28 cellular contexts compared by ENCODE assay signal in genomic region chr12:23630524-23630923, GRCh38.
"Had no signal": no experiment of that assay in that cellular context is flagged by ENCODE, and none has a peak within 500 bp of the region (broad histone marks: within the 10 kb centered on the region; RNA-seq: fewer than 3 reads in every experiment).

No MANE protein-coding gene starts in this region.

- H3K27ac ChIP-seq: colonic mucosa, coronary artery, dorsolateral prefrontal cortex, epithelial cell of prostate, esophagus muscularis mucosa, esophagus squamous epithelium, foreskin keratinocyte, gastrocnemius medialis, gastroesophageal sphincter, heart left ventricle had no signal

- H3K27me3 Mint-ChIP-seq: dendritic cell treated with granulocyte-macrophage colony-stimulating factor and Interleukin-4, amounts not matched to agents 40 ng/mL and 50 ng/mL, for 4 days; effector memory CD8-positive, alpha-beta T cell had no signal

- H3K9me3 ChIP-seq: colonic mucosa, esophagus muscularis mucosa, esophagus squamous epithelium, gastrocnemius medialis, gastroesophageal sphincter, heart left ventricle had no signal

- H3K27ac Mint-ChIP-seq: dendritic cell treated with granulocyte-macrophage colony-stimulating factor and Interleukin-4, amounts not matched to agents 40 ng/mL and 50 ng/mL, for 4 days; effector memory CD8-positive, alpha-beta T cell; endodermal cell had no signal

- FAIRE-seq: colon, endometrium, endothelial cell of umbilical vein, frontal cortex had no signal

- H3K9me3 Mint-ChIP-seq: endodermal cell had no signal

- H3K36me3 ChIP-seq: colonic mucosa, esophagus muscularis mucosa, esophagus squamous epithelium, gastrocnemius medialis, gastroesophageal sphincter, heart left ventricle had no signal

- H3K27me3 ChIP-seq: colonic mucosa, dorsolateral prefrontal cortex, esophagus muscularis mucosa, esophagus squamous epithelium, foreskin keratinocyte, gastrocnemius medialis, gastroesophageal sphincter, heart left ventricle had no signal

- H3K4me1 ChIP-seq: colonic mucosa, esophagus muscularis mucosa, esophagus squamous epithelium, foreskin keratinocyte, gastrocnemius medialis, gastroesophageal sphincter, heart left ventricle had no signal

- ATAC-seq: effector memory CD8-positive, alpha-beta T cell; esophagus mucosa; foreskin keratinocyte; gastrocnemius medialis; gastroesophageal sphincter; heart left ventricle had no signal

- H3K4me3 ChIP-seq: colonic mucosa, coronary artery, dorsolateral prefrontal cortex, esophagus muscularis mucosa, esophagus squamous epithelium, gastrocnemius medialis, gastroesophageal sphincter, heart left ventricle had no signal

- H3K4me3 Mint-ChIP-seq: dendritic cell treated with granulocyte-macrophage colony-stimulating factor and Interleukin-4, amounts not matched to agents 40 ng/mL and 50 ng/mL, for 4 days; effector memory CD8-positive, alpha-beta T cell; endodermal cell had no signal

- DNase-seq: colonic mucosa; cortex of kidney; dermis blood vessel endothelial cell; dorsolateral prefrontal cortex; effector CD4-positive, alpha-beta T cell; effector CD8-positive, alpha-beta T cell; effector memory CD4-positive, alpha-beta T cell; effector memory CD8-positive, alpha-beta T cell; endodermal cell; erythroblast; esophagus squamous epithelium; foreskin fibroblast; foreskin keratinocyte; foreskin melanocyte; gastrocnemius medialis; glutamatergic neuron; head of caudate nucleus; heart left ventricle had no signal
